ENCODE assay signal across 16 cellular contexts in the genomic region with DNA sequence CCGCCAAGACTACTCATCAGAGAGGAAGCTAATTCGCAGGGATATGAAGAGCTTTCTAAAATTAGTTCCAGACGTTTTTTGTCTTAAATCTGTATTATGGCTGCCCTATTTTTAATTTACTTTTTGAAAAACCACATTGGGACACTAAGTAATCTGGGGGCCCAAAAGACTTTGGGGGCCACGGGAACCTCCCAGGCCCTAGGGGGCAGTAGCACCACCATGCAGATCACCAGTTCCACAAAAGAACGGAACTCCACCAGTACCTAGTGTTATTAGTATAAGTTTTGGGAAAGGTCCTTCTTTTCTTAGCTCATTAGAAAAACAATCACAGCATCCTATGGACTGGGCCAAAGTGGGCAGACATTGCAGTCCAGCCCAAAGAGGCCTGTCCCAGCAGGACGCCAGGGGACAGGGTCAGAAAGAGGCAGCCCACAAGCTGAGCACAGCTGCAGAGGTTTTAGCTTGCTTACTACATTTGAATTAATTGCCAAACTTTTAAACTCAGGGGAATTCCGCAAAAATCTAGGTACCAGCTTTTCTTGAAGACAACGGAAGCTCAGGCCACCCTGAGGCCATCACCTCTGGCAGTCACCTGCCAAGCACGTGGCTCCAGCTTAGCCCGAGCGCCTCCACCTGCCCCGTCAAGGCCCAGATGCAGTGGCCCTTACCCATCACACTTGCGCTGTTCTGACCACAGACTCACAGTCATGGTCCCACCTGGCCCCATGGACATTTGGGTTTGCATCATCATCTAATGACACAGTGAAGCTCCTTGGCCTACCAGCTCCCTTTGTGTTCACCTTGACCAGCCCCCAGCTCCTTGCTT.
"Had no signal": no experiment of that assay in that cellular context is flagged by ENCODE, and none has a peak within 500 bp of the region (broad histone marks: within the 10 kb centered on the region; RNA-seq: fewer than 3 reads in every experiment).

No MANE protein-coding gene starts in this region.

- H3K27ac Mint-ChIP-seq: activated CD4-positive, alpha-beta memory T cell treated with anti-CD3 and anti-CD28 coated beads, Interleukin-2, amount 10 ng/mL, durations not matched to agents 7 days and 5 days; activated naive CD8-positive, alpha-beta T cell treated with anti-CD3 and anti-CD28 coated beads, Interleukin-2, amount 10 ng/mL, durations not matched to agents 7 days and 5 days; naive thymus-derived CD8-positive, alpha-beta T cell; stimulated activated naive CD8-positive, alpha-beta T cell treated with anti-CD3 and anti-CD28 coated beads, Interleukin-15, Interleukin-2, amounts not matched to agents 100 ng/mL and 50 ng/mL, for 24 hours had no signal

- H3K4me3 Mint-ChIP-seq: activated CD4-positive, alpha-beta memory T cell treated with anti-CD3 and anti-CD28 coated beads, Interleukin-2, amount 10 ng/mL, durations not matched to agents 7 days and 5 days; activated naive CD8-positive, alpha-beta T cell treated with anti-CD3 and anti-CD28 coated beads, Interleukin-2, amount 10 ng/mL, durations not matched to agents 7 days and 5 days; naive thymus-derived CD8-positive, alpha-beta T cell; stimulated activated naive CD8-positive, alpha-beta T cell treated with anti-CD3 and anti-CD28 coated beads, Interleukin-15, Interleukin-2, amounts not matched to agents 100 ng/mL and 50 ng/mL, for 24 hours had no signal

- H3K9me3 ChIP-seq: colonic mucosa, mucosa of descending colon, testis had no signal

- H3K4me3 ChIP-seq: colonic mucosa, mucosa of descending colon, testis had no signal

- H3K36me3 ChIP-seq: colonic mucosa had no signal

- H3K27me3 Mint-ChIP-seq: activated CD4-positive, alpha-beta memory T cell treated with anti-CD3 and anti-CD28 coated beads, Interleukin-2, amount 10 ng/mL, durations not matched to agents 7 days and 5 days; stimulated activated naive CD8-positive, alpha-beta T cell treated with anti-CD3 and anti-CD28 coated beads, Interleukin-15, Interleukin-2, amounts not matched to agents 100 ng/mL and 50 ng/mL, for 24 hours had no signal

- H3K36me3 Mint-ChIP-seq: activated naive CD8-positive, alpha-beta T cell treated with anti-CD3 and anti-CD28 coated beads, Interleukin-2, amount 10 ng/mL, durations not matched to agents 7 days and 5 days; naive thymus-derived CD8-positive, alpha-beta T cell had no signal

- H3K27ac ChIP-seq: colonic mucosa, testis had no signal

- H3K27me3 ChIP-seq: colonic mucosa, testis had no signal

- H3K4me1 ChIP-seq: colonic mucosa, testis had no signal

- H3K9me3 Mint-ChIP-seq: activated CD4-positive, alpha-beta memory T cell treated with anti-CD3 and anti-CD28 coated beads, Interleukin-2, amount 10 ng/mL, durations not matched to agents 7 days and 5 days; activated naive CD8-positive, alpha-beta T cell treated with anti-CD3 and anti-CD28 coated beads, Interleukin-2, amount 10 ng/mL, durations not matched to agents 7 days and 5 days; naive thymus-derived CD8-positive, alpha-beta T cell; stimulated activated naive CD8-positive, alpha-beta T cell treated with anti-CD3 and anti-CD28 coated beads, Interleukin-15, Interleukin-2, amounts not matched to agents 100 ng/mL and 50 ng/mL, for 24 hours had no signal

- ATAC-seq: mucosa of descending colon; naive thymus-derived CD8-positive, alpha-beta T cell had no signal

- DNase-seq: activated CD4-positive, alpha-beta memory T cell treated with anti-CD3 and anti-CD28 coated beads, Interleukin-2, amount 10 ng/mL, durations not matched to agents 7 days and 5 days; activated CD4-positive, alpha-beta T cell treated with anti-CD3 and anti-CD28 coated beads for 1 hour; activated CD8-positive, alpha-beta memory T cell treated with anti-CD3 and anti-CD28 coated beads, Interleukin-2, amount 50 U/mL, for 48 hours; activated naive CD8-positive, alpha-beta T cell treated with anti-CD3 and anti-CD28 coated beads, Interleukin-2, amount 10 ng/mL, durations not matched to agents 7 days and 5 days; anterior cingulate cortex; colonic mucosa; foreskin melanocyte; head of caudate nucleus; mammary epithelial cell; mucosa of descending colon; naive thymus-derived CD8-positive, alpha-beta T cell; stimulated activated CD4-positive, alpha-beta T cell treated with anti-CD3 and anti-CD28 coated beads, Interleukin-4, amount 100 ng/mL, for 1 hour; stimulated activated CD8-positive, alpha-beta memory T cell treated with anti-CD3 and anti-CD28 coated beads, Interleukin-4, amount 100 ng/mL, for 48 hours; T1000; testis had no signal

- H3K4me1 Mint-ChIP-seq: activated CD4-positive, alpha-beta memory T cell treated with anti-CD3 and anti-CD28 coated beads, Interleukin-2, amount 10 ng/mL, durations not matched to agents 7 days and 5 days; activated naive CD8-positive, alpha-beta T cell treated with anti-CD3 and anti-CD28 coated beads, Interleukin-2, amount 10 ng/mL, durations not matched to agents 7 days and 5 days had no signal
